In genomic region chr6:139402935-139403386, GRCh38 we compare ENCODE assay signal across 20 cellular contexts. TPM values are rescaled to one million over a fixed set of nuclear protein-coding genes. Genes with fewer than 3 reads are reported as not detected.
DNase-seq lines count a peak whose midpoint lies in the region; ATAC-seq, FAIRE-seq and TF ChIP-seq lines count a peak whose summit lies in the region.
"Had no signal": no experiment of that assay in that cellular context is flagged by ENCODE, and none has a peak within 500 bp of the region (broad histone marks: within the 10 kb centered on the region; RNA-seq: fewer than 3 reads in every experiment).

No MANE protein-coding gene starts in this region.

- H3K9me3 Mint-ChIP-seq in mesothelial cell of epicardium: no peaks in the 10 kb centered on the region
- H3K9me3 Mint-ChIP-seq: activated B cell treated with CpG ODN at 0.5 μM for 24 hours; naive thymus-derived CD8-positive, alpha-beta T cell had no signal

- H3K4me3 ChIP-seq in AG04450 (ENCODE audit: low read depth, low read length): no peak overlapping the region

- no peaks in the 10 kb centered on the region for H3K27me3 Mint-ChIP-seq in mesothelial cell of epicardium (ENCODE audit: low read depth)
- H3K27me3 Mint-ChIP-seq: activated B cell treated with CpG ODN at 0.5 μM for 24 hours; naive thymus-derived CD8-positive, alpha-beta T cell; stimulated activated naive B cell treated with anti-CD40 and anti-IgM and Interleukin-4, amounts not matched to agents 10 μg/mL and 1 μg/mL and 100 μg/mL, for 72 hours had no signal

- H3K27me3 ChIP-seq in AG04450 (ENCODE audit: control insufficient read depth, insufficient read depth, low read length): no peaks in the 10 kb centered on the region

- DNase-seq in AG04450 (ENCODE audit: low read depth, low spot score) (no peak), RCC 7860 (ENCODE audit: low spot score) (peak; percentile 92), fibroblast of gingiva (ENCODE audit: low read depth) (peak; percentile 97), mesothelial cell of epicardium (ENCODE audit: low spot score in 2 of 2, unreplicated experiment in 2 of 2) (no peak), NCI-H524 (lab: John Stamatoyannopoulos, UW) (no peak), inferior parietal cortex (ENCODE audit: extremely low spot score) (no peak), COR-L47 (lab: John Stamatoyannopoulos, UW) (no peak)
- DNase-seq: ACHN; activated B cell treated with CpG ODN at 0.5 μM for 24 hours; activated T-cell treated with anti-CD3 and anti-CD28 coated beads, Interleukin-2, amount 50 U/mL, for 48 hours; cerebellar nuclear complex; GF-D8; hippocampal formation; naive thymus-derived CD8-positive, alpha-beta T cell; NCI-H2171 treated with DMSO at 0.1 percent for 48 hours; stimulated activated CD4-positive, alpha-beta T cell treated with anti-CD3 and anti-CD28 coated beads, Interleukin-1b, Interleukin-23, amount 100 ng/mL, for 48 hours; stimulated activated naive B cell treated with anti-CD40 and anti-IgM and Interleukin-4, amounts not matched to agents 10 μg/mL and 1 μg/mL and 100 μg/mL, for 72 hours had no signal

- H3K27ac Mint-ChIP-seq in mesothelial cell of epicardium: peak overlapping the region; percentile 48
- H3K27ac Mint-ChIP-seq: activated B cell treated with CpG ODN at 0.5 μM for 24 hours; stimulated activated naive B cell treated with anti-CD40 and anti-IgM and Interleukin-4, amounts not matched to agents 10 μg/mL and 1 μg/mL and 100 μg/mL, for 72 hours had no signal

- H3K4me1 Mint-ChIP-seq in mesothelial cell of epicardium: peaks cover 43% of the 10 kb centered on the region
- H3K4me1 Mint-ChIP-seq: activated B cell treated with CpG ODN at 0.5 μM for 24 hours; naive thymus-derived CD8-positive, alpha-beta T cell; stimulated activated naive B cell treated with anti-CD40 and anti-IgM and Interleukin-4, amounts not matched to agents 10 μg/mL and 1 μg/mL and 100 μg/mL, for 72 hours had no signal

- H3K27ac ChIP-seq in AG04450 (ENCODE audit: low read depth, low read length): peak overlapping the region; percentile 66
- H3K27ac ChIP-seq: KMS-11, RWPE1 had no signal

- peak; percentile 81 for FAIRE-seq in RCC 7860 (lab: Jason Lieb, UNC)

- TF ChIP-seq CTCF in AG04450 (IDR thresholded peaks at IDR 0.05; ENCODE audit: low read depth, low read length) (no peak), mesothelial cell of epicardium (IDR thresholded peaks at IDR 0.05; ENCODE audit: unreplicated experiment) (no peak)

- H3K4me3 Mint-ChIP-seq in mesothelial cell of epicardium: no peak overlapping the region
- H3K4me3 Mint-ChIP-seq: activated B cell treated with CpG ODN at 0.5 μM for 24 hours; naive thymus-derived CD8-positive, alpha-beta T cell; stimulated activated naive B cell treated with anti-CD40 and anti-IgM and Interleukin-4, amounts not matched to agents 10 μg/mL and 1 μg/mL and 100 μg/mL, for 72 hours had no signal

- H3K9me3 ChIP-seq in AG04450 (ENCODE audit: control insufficient read depth, insufficient read depth, low read length): no peaks in the 10 kb centered on the region

- H3K36me3 Mint-ChIP-seq in mesothelial cell of epicardium: no peaks in the 10 kb centered on the region
- H3K36me3 Mint-ChIP-seq: naive thymus-derived CD8-positive, alpha-beta T cell; stimulated activated naive B cell treated with anti-CD40 and anti-IgM and Interleukin-4, amounts not matched to agents 10 μg/mL and 1 μg/mL and 100 μg/mL, for 72 hours had no signal

- POLR2A ChIA-PET in AG04450 (lab: Yijun Ruan, JAX): interaction anchor here (1.0 kb wide), 1 partner anchor 27 kb away, joined by 3 read pairs; no protein-coding TSS in a partner anchor

- ATAC-seq in HG02798 (IDR thresholded peaks at IDR 0.05; ENCODE audit: poor library complexity, unreplicated experiment): no peak
- ATAC-seq: naive thymus-derived CD8-positive, alpha-beta T cell; stimulated activated naive B cell treated with anti-CD40 and anti-IgM and Interleukin-4, amounts not matched to agents 10 μg/mL and 1 μg/mL and 100 μg/mL, for 72 hours had no signal

- CTCF ChIA-PET in AG04450 (lab: Charles Lee): no interaction called here

RNA-seq across cellular contexts. Expression of gene CITED2, which starts 28.5 kb away (rescaled TPM):
- 95.6 and 117 TPM in 2 replicates for polyA plus RNA-seq in AG04450 (2011; rRNA removed)
- polyA minus RNA-seq in AG04450 (2011; rRNA and poly(A)+ RNA removed): 55.7 and 57.7 TPM in 2 replicates
- total RNA-seq in mesothelial cell of epicardium: 85.0 to 92.9 TPM (median 91.1 TPM) in 3 replicates

Comparison
In these comparisons a context has a peak if more than half of its experiments do, and no peak if none do; other contexts are left out.
1. DNase-seq: peak in RCC 7860 (single experiment) and fibroblast of gingiva (single experiment); none in AG04450 (single experiment), mesothelial cell of epicardium (0 of 2), NCI-H524 (0 of 2), inferior parietal cortex (single experiment) and COR-L47 (single experiment).